35 cellular contexts compared by ENCODE assay signal in the genomic region with DNA sequence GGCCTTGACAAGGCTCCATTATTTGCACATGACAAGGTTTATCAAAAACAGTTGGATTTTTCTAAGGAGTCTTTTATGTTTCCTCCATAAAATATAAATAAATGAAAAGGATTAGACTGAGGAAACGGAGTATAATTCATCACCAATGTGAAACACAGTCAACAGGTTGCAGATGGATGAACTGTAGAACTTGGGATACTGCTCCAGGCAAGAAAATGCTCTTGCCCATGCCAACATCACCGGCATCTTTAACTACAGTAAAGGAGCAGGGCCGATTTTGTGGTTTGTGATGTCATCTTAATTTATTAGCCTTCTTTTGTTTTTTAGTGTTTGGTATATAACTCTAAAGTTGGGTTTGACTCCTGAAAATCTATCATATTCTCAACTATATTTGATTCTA.
"Had no signal": no experiment of that assay in that cellular context is flagged by ENCODE, and none has a peak within 500 bp of the region (broad histone marks: within the 10 kb centered on the region; RNA-seq: fewer than 3 reads in every experiment).

No MANE protein-coding gene starts in this region.

- H3K9me3 Mint-ChIP-seq: activated B cell treated with CpG ODN at 0.5 μM for 24 hours; activated naive CD4-positive, alpha-beta T cell treated with anti-CD3 and anti-CD28 coated beads for 36 hours; activated naive CD4-positive, alpha-beta T cell treated with anti-CD3 and anti-CD28 coated beads, Interleukin-2, amount 50 U/mL, for 24 hours; activated naive CD8-positive, alpha-beta T cell treated with anti-CD3 and anti-CD28 coated beads for 36 hours; activated naive CD8-positive, alpha-beta T cell treated with anti-CD3 and anti-CD28 coated beads, Interleukin-2, amount 50 U/mL, for 24 hours; activated T-cell treated with anti-CD3 and anti-CD28 coated beads, Interleukin-2, amount 50 U/mL, for 4 hours; activated T-helper 1 cell treated with anti-CD3 and anti-CD28 coated beads, Interleukin-12 subunit alpha, Interleukin-12 subunit beta, Interleukin-2, Interleukin-4 antibody, amounts not matched to agents 30 ng/mL and 10 ng/mL and 1 ng/mL, durations not matched to agents 14 hours and 24 hours and 36 hours; activated T-helper 2 cell treated with anti-CD3 and anti-CD28 coated beads, Interferon-gamma antibody, Interleukin-2, Interleukin-4, amounts not matched to agents 10 μg/mL and 5 μg/mL and 100 μg/mL, durations not matched to agents 14 hours and 24 hours and 36 hours; brain; dendritic cell treated with granulocyte-macrophage colony-stimulating factor and Interleukin-4, amounts not matched to agents 40 ng/mL and 50 ng/mL, for 4 days; endodermal cell; T-helper 2 cell treated with Interferon-gamma antibody and Interleukin-4, amounts not matched to agents 5 μg/mL and 100 μg/mL, for 36 hours had no signal

- H3K4me1 Mint-ChIP-seq: activated B cell treated with CpG ODN at 0.5 μM for 24 hours; activated naive CD4-positive, alpha-beta T cell treated with anti-CD3 and anti-CD28 coated beads, Interleukin-2, amount 50 U/mL, for 24 hours; activated naive CD8-positive, alpha-beta T cell treated with anti-CD3 and anti-CD28 coated beads for 36 hours; activated naive CD8-positive, alpha-beta T cell treated with anti-CD3 and anti-CD28 coated beads, Interleukin-2, amount 50 U/mL, for 24 hours; endodermal cell; T-helper 17 cell had no signal

- H3K4me3 ChIP-seq: adrenal gland, breast epithelium, cardiac muscle cell, coronary artery, dorsolateral prefrontal cortex had no signal

- H3K36me3 ChIP-seq: adrenal gland, breast epithelium, cardiac muscle cell, WERI-Rb-1 had no signal

- H3K36me3 Mint-ChIP-seq: activated naive CD4-positive, alpha-beta T cell treated with anti-CD3 and anti-CD28 coated beads, Interleukin-2, amount 50 U/mL, for 24 hours; activated naive CD8-positive, alpha-beta T cell treated with anti-CD3 and anti-CD28 coated beads for 36 hours; brain had no signal

- FAIRE-seq: frontal cortex had no signal

- H3K9me3 ChIP-seq: adrenal gland, breast epithelium had no signal

- H3K27me3 Mint-ChIP-seq: activated naive CD4-positive, alpha-beta T cell treated with anti-CD3 and anti-CD28 coated beads, Interleukin-2, amount 50 U/mL, for 24 hours; activated naive CD8-positive, alpha-beta T cell treated with anti-CD3 and anti-CD28 coated beads, Interleukin-2, amount 50 U/mL, for 24 hours; dendritic cell treated with granulocyte-macrophage colony-stimulating factor and Interleukin-4, amounts not matched to agents 40 ng/mL and 50 ng/mL, for 4 days had no signal

- H3K27me3 ChIP-seq: adrenal gland, breast epithelium, cardiac muscle cell had no signal

- H3K27ac Mint-ChIP-seq: activated B cell treated with CpG ODN at 0.5 μM for 24 hours; activated CD8-positive, alpha-beta T cell treated with anti-CD3 and anti-CD28 coated beads for 36 hours; activated naive CD4-positive, alpha-beta T cell treated with anti-CD3 and anti-CD28 coated beads for 36 hours; activated naive CD4-positive, alpha-beta T cell treated with anti-CD3 and anti-CD28 coated beads, Interleukin-2, amount 50 U/mL, for 24 hours; activated naive CD8-positive, alpha-beta T cell treated with anti-CD3 and anti-CD28 coated beads for 36 hours; activated naive CD8-positive, alpha-beta T cell treated with anti-CD3 and anti-CD28 coated beads, Interleukin-2, amount 50 U/mL, for 24 hours; activated T-helper 1 cell treated with anti-CD3 and anti-CD28 coated beads, Interleukin-12 subunit alpha, Interleukin-12 subunit beta, Interleukin-2, Interleukin-4 antibody, amounts not matched to agents 30 ng/mL and 10 ng/mL and 1 ng/mL, durations not matched to agents 14 hours and 24 hours and 36 hours; activated T-helper 2 cell treated with anti-CD3 and anti-CD28 coated beads, Interferon-gamma antibody, Interleukin-2, Interleukin-4, amounts not matched to agents 10 μg/mL and 5 μg/mL and 100 μg/mL, durations not matched to agents 14 hours and 24 hours and 36 hours; brain; dendritic cell treated with granulocyte-macrophage colony-stimulating factor and Interleukin-4, amounts not matched to agents 40 ng/mL and 50 ng/mL, for 4 days; endodermal cell; T-helper 17 cell; T-helper 2 cell treated with Interferon-gamma antibody and Interleukin-4, amounts not matched to agents 5 μg/mL and 100 μg/mL, for 36 hours had no signal

- H3K4me3 Mint-ChIP-seq: activated B cell treated with CpG ODN at 0.5 μM for 24 hours; activated CD8-positive, alpha-beta T cell treated with anti-CD3 and anti-CD28 coated beads for 36 hours; activated naive CD4-positive, alpha-beta T cell treated with anti-CD3 and anti-CD28 coated beads for 36 hours; activated naive CD4-positive, alpha-beta T cell treated with anti-CD3 and anti-CD28 coated beads, Interleukin-2, amount 50 U/mL, for 24 hours; activated naive CD8-positive, alpha-beta T cell treated with anti-CD3 and anti-CD28 coated beads for 36 hours; activated naive CD8-positive, alpha-beta T cell treated with anti-CD3 and anti-CD28 coated beads, Interleukin-2, amount 50 U/mL, for 24 hours; activated T-cell treated with anti-CD3 and anti-CD28 coated beads, Interleukin-2, amount 50 U/mL, for 4 hours; activated T-helper 1 cell treated with anti-CD3 and anti-CD28 coated beads, Interleukin-12 subunit alpha, Interleukin-12 subunit beta, Interleukin-2, Interleukin-4 antibody, amounts not matched to agents 30 ng/mL and 10 ng/mL and 1 ng/mL, durations not matched to agents 14 hours and 24 hours and 36 hours; brain; dendritic cell treated with granulocyte-macrophage colony-stimulating factor and Interleukin-4, amounts not matched to agents 40 ng/mL and 50 ng/mL, for 4 days; endodermal cell; T-helper 17 cell; T-helper 2 cell treated with Interferon-gamma antibody and Interleukin-4, amounts not matched to agents 5 μg/mL and 100 μg/mL, for 36 hours had no signal

- ATAC-seq: activated CD4-positive, CD25-positive, alpha-beta regulatory T cell treated with anti-CD3 and anti-CD28 coated beads, Interleukin-2, amount 50 U/mL, for 24 hours; activated CD8-positive, alpha-beta T cell treated with anti-CD3 and anti-CD28 coated beads for 36 hours; activated naive CD8-positive, alpha-beta T cell treated with anti-CD3 and anti-CD28 coated beads, Interleukin-2, amount 50 U/mL, for 24 hours; activated T-cell treated with anti-CD3 and anti-CD28 coated beads, Interleukin-2, amount 50 U/mL, for 4 hours; esophagus mucosa; T-helper 17 cell had no signal

- H3K27ac ChIP-seq: adrenal gland, breast epithelium, cardiac muscle cell, coronary artery, dorsolateral prefrontal cortex, WERI-Rb-1 had no signal

- H3K4me1 ChIP-seq: adrenal gland, breast epithelium had no signal

- DNase-seq: activated B cell treated with CpG ODN at 0.5 μM for 24 hours; activated CD4-positive, alpha-beta T cell treated with anti-CD3 and anti-CD28 coated beads for 48 hours; activated CD4-positive, alpha-beta T cell treated with anti-CD3 and anti-CD28 coated beads, Interleukin-2, amount 50 U/mL, for 1 hour; activated CD4-positive, alpha-beta T cell treated with anti-CD3 and anti-CD28 coated beads, Interleukin-2, amount 50 U/mL, for 48 hours; activated CD8-positive, alpha-beta memory T cell treated with anti-CD3 and anti-CD28 coated beads for 24 hours; activated CD8-positive, alpha-beta T cell treated with anti-CD3 and anti-CD28 coated beads for 36 hours; activated effector memory CD4-positive, alpha-beta T cell treated with anti-CD3 and anti-CD28 coated beads, Interleukin-2, amount 50 U/mL, for 16 hours; activated naive CD4-positive, alpha-beta T cell treated with anti-CD3 and anti-CD28 coated beads for 36 hours; activated naive CD8-positive, alpha-beta T cell treated with anti-CD3 and anti-CD28 coated beads for 36 hours; activated naive CD8-positive, alpha-beta T cell treated with anti-CD3 and anti-CD28 coated beads, Interleukin-2, amount 50 U/mL, for 24 hours; activated T-cell treated with anti-CD3 and anti-CD28 coated beads, Interleukin-2, amount 50 U/mL, for 4 hours; adrenal gland; amygdala; aorta; central memory CD4-positive, alpha-beta T cell; dorsolateral prefrontal cortex; effector memory CD4-positive, alpha-beta T cell; endodermal cell; foreskin fibroblast; head of caudate nucleus; T-helper 17 cell; T1000; WERI-Rb-1 had no signal
